In the genomic region with DNA sequence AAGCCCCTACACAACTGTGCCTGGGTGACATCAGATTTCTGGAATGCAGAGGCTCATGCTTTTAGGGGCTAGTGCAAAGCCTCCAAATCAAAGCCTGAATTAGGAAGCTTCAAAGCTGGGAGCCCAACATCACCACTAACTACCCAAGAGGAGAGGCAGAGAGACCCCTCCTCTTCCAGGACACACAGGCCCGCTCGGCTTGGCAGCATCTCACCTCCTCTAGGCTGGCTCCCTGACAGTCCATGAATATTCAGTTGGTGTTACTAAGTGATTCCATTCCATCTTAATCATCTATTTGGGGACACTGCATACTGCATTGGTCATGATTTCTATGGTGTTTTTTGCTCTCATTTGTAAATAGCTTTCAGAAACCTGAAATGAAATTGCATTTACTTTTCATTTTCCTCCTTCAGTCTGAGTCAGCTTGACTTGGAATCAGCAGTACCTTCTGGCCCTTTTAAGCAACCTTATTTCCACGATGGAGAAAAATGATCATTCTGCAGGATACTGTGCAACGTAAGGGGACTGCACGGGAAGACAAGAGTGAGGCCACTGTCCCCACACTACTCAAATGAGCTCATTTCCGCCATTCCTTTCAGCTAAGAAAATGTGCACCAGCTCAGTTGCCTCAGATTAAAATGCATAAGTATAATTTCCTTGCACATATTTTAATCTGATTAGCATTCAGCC, we compare ENCODE assay signal across 18 cellular contexts.
DNase-seq lines count a peak whose midpoint lies in the region; ATAC-seq and TF ChIP-seq lines count a peak whose summit lies in the region.
"Had no signal": no experiment of that assay in that cellular context is flagged by ENCODE, and none has a peak within 500 bp of the region (broad histone marks: within the 10 kb centered on the region; RNA-seq: fewer than 3 reads in every experiment).

No MANE protein-coding gene starts in this region.

- no peak overlapping the region for H3K4me3 ChIP-seq in dorsolateral prefrontal cortex
- H3K4me3 ChIP-seq: thyroid gland had no signal

- no peaks in the 10 kb centered on the region for H3K27me3 ChIP-seq in dorsolateral prefrontal cortex
- H3K27me3 ChIP-seq: foreskin keratinocyte, thyroid gland had no signal

- no peak for TF ChIP-seq CTCF in dorsolateral prefrontal cortex (IDR thresholded peaks at IDR 0.05 in 54 of 56, conservative IDR thresholded peaks at IDR 0.05 in 2 of 56; ENCODE audit: low read depth in 1 of 56, partially characterized antibody in 56 of 56)
- TF ChIP-seq CTCF in CD14-positive monocyte (IDR thresholded peaks at IDR 0.05) = no peak

- peak; percentile 47 for ATAC-seq in GM21529 (IDR thresholded peaks at IDR 0.05; ENCODE audit: unreplicated experiment)
- ATAC-seq in HG03520 (IDR thresholded peaks at IDR 0.05; ENCODE audit: unreplicated experiment) = peak; percentile 38
- ATAC-seq in HG03135 (IDR thresholded peaks at IDR 0.05; ENCODE audit: unreplicated experiment) = no peak
- no peak for ATAC-seq in left cardiac atrium
- ATAC-seq: foreskin keratinocyte had no signal

- H3K27ac Mint-ChIP-seq in CD14-positive monocyte = no peak overlapping the region
- H3K27ac Mint-ChIP-seq: activated CD4-positive, alpha-beta T cell treated with anti-CD3 and anti-CD28 coated beads, Interleukin-2, amount 10 ng/mL, durations not matched to agents 24 days and 14 days; activated T-helper 1 cell treated with anti-CD3 and anti-CD28 coated beads, Interleukin-12 subunit alpha, Interleukin-12 subunit beta, Interleukin-2, Interleukin-4 antibody, amounts not matched to agents 30 ng/mL and 10 ng/mL and 1 ng/mL, durations not matched to agents 14 hours and 24 hours and 36 hours; IgD-negative memory B cell; mesothelial cell of epicardium; T-helper 2 cell treated with Interferon-gamma antibody and Interleukin-4, amounts not matched to agents 5 μg/mL and 100 μg/mL, for 36 hours had no signal

- peaks cover 2 to 14% (median 5%) of the 10 kb centered on the region in 7 donors for H3K9me3 Mint-ChIP-seq in CD14-positive monocyte
- H3K9me3 Mint-ChIP-seq: activated CD4-positive, alpha-beta T cell treated with anti-CD3 and anti-CD28 coated beads, Interleukin-2, amount 10 ng/mL, durations not matched to agents 24 days and 14 days; activated T-helper 1 cell treated with anti-CD3 and anti-CD28 coated beads, Interleukin-12 subunit alpha, Interleukin-12 subunit beta, Interleukin-2, Interleukin-4 antibody, amounts not matched to agents 30 ng/mL and 10 ng/mL and 1 ng/mL, durations not matched to agents 14 hours and 24 hours and 36 hours had no signal

- H3K27me3 Mint-ChIP-seq in CD14-positive monocyte (ENCODE audit: low read depth in 3 of 3) = peaks cover 0 to 6% (median 0%) of the 10 kb centered on the region in 3 donors
- H3K27me3 Mint-ChIP-seq: IgD-negative memory B cell had no signal

- H3K36me3 Mint-ChIP-seq in CD14-positive monocyte = no peaks in the 10 kb centered on the region
- H3K36me3 Mint-ChIP-seq: IgD-negative memory B cell had no signal

- H3K4me1 Mint-ChIP-seq in CD14-positive monocyte = no peaks in the 10 kb centered on the region
- H3K4me1 Mint-ChIP-seq: activated CD4-positive, alpha-beta T cell treated with anti-CD3 and anti-CD28 coated beads, Interleukin-2, amount 10 ng/mL, durations not matched to agents 24 days and 14 days had no signal

- H3K27ac ChIP-seq in dorsolateral prefrontal cortex = peak overlapping the region in 44 of 59 donors; percentile 9 to 81 (median 49)
- H3K27ac ChIP-seq: thyroid gland had no signal

- intact Hi-C loops in dorsolateral prefrontal cortex (cut with DNase I) (no loop called here), CD14-positive monocyte (cut with micrococcal nuclease) (no loop called here), left cardiac atrium (cut with DNase I) (no loop called here)

- no peak overlapping the region for H3K4me3 Mint-ChIP-seq in CD14-positive monocyte
- H3K4me3 Mint-ChIP-seq: activated CD4-positive, alpha-beta T cell treated with anti-CD3 and anti-CD28 coated beads, Interleukin-2, amount 10 ng/mL, durations not matched to agents 24 days and 14 days; activated T-helper 1 cell treated with anti-CD3 and anti-CD28 coated beads, Interleukin-12 subunit alpha, Interleukin-12 subunit beta, Interleukin-2, Interleukin-4 antibody, amounts not matched to agents 30 ng/mL and 10 ng/mL and 1 ng/mL, durations not matched to agents 14 hours and 24 hours and 36 hours; mesothelial cell of epicardium; T-helper 2 cell treated with Interferon-gamma antibody and Interleukin-4, amounts not matched to agents 5 μg/mL and 100 μg/mL, for 36 hours had no signal

- DNase-seq in ELF-1 (ENCODE audit: low read depth, low spot score) = peak; percentile 28
- DNase-seq in dorsolateral prefrontal cortex = no peak
- DNase-seq in NCI-H345 (lab: John Stamatoyannopoulos, UW) = no peak
- DNase-seq in CD14-positive monocyte (ENCODE audit: low spot score) = no peak
- no peak for DNase-seq in left cardiac atrium
- DNase-seq: activated CD4-positive, alpha-beta T cell treated with anti-CD3 and anti-CD28 coated beads, Interleukin-2, amount 10 ng/mL, durations not matched to agents 24 days and 14 days; effector CD8-positive, alpha-beta T cell; NCI-H1436 treated with DMSO at 0.1 percent for 48 hours; NCI-H524 treated with DMSO at 0.1 percent for 48 hours; thyroid gland had no signal

Comparison
In these comparisons a context has a peak if more than half of its experiments do, and no peak if none do; other contexts are left out.
1. ATAC-seq: peak in GM21529 (single experiment) and HG03520 (single experiment); none in HG03135 (single experiment) and left cardiac atrium (0 of 2).